ENCODE assay signal across 13 cellular contexts in genomic region chr10:110511734-110512449, GRCh38. TPM values are rescaled to one million over a fixed set of nuclear protein-coding genes. Genes with fewer than 3 reads are reported as not detected.
DNase-seq lines count a peak whose midpoint lies in the region; ATAC-seq, FAIRE-seq and TF ChIP-seq lines count a peak whose summit lies in the region.
"Had no signal": no experiment of that assay in that cellular context is flagged by ENCODE, and none has a peak within 500 bp of the region (broad histone marks: within the 10 kb centered on the region; RNA-seq: fewer than 3 reads in every experiment).

No MANE protein-coding gene starts in this region.

- TF ChIP-seq POLR2A in GM12892 (IDR thresholded peaks at IDR 0.05; ENCODE audit: low read depth, low read length), result peak; percentile 44

- ATAC-seq in GM19328 (IDR thresholded peaks at IDR 0.05; ENCODE audit: unreplicated experiment) (no peak), HG03571 (IDR thresholded peaks at IDR 0.05; ENCODE audit: unreplicated experiment) (no peak)

- peak overlapping the region; percentile 70 for H3K27ac ChIP-seq in ACC112 (ENCODE audit: low read depth, low read length)
- H3K27ac ChIP-seq in angular gyrus (ENCODE audit: low read depth, low read length), result peak overlapping the region; percentile 49
- H3K27ac ChIP-seq in iPS-20b (ENCODE audit: low read length), result peak overlapping the region; percentile 20

- H3K36me3 ChIP-seq in ACC112 (ENCODE audit: insufficient read depth, low read length), result peaks cover 53% of the 10 kb centered on the region
- H3K36me3 ChIP-seq in iPS-20b (ENCODE audit: insufficient read depth, low read depth, low read length), result peaks cover 52% of the 10 kb centered on the region

- H3K9ac ChIP-seq in iPS-20b (ENCODE audit: low read depth, low read length), result no peak overlapping the region

- H3K4me1 ChIP-seq in ACC112 (ENCODE audit: control insufficient read depth, insufficient read depth, low read length, unreplicated experiment), result peaks cover 32% of the 10 kb centered on the region
- H3K4me1 ChIP-seq in iPS-20b (ENCODE audit: insufficient read depth, low read length), result no peaks in the 10 kb centered on the region

- FAIRE-seq in GM12892 (lab: Jason Lieb, UNC), result no peak

- no peaks in the 10 kb centered on the region for H3K9me3 ChIP-seq in iPS-20b (ENCODE audit: insufficient read depth, low read depth, low read length)

- H3K4me3 ChIP-seq in ACC112 (ENCODE audit: low read depth, low read length), result no peak overlapping the region
- no peak overlapping the region for H3K4me3 ChIP-seq in iPS-20b (ENCODE audit: low read length)

- H3K79me2 ChIP-seq in ACC112 (ENCODE audit: control insufficient read depth, insufficient read depth, low read length, unreplicated experiment), result peaks cover 42% of the 10 kb centered on the region

- no peak overlapping the region for H2AFZ ChIP-seq in ACC112 (ENCODE audit: low read length, unreplicated experiment)

- no peak for DNase-seq in GM12892 (ENCODE audit: insufficient read length)
- DNase-seq in NOMO-1 (lab: John Stamatoyannopoulos, UW; ENCODE audit: unreplicated experiment in 2 of 2), result no peak
- no peak for DNase-seq in SK-N-DZ (ENCODE audit: low spot score)
- DNase-seq: effector CD4-positive, alpha-beta T cell; GF-D8; NCI-H345; right cardiac atrium; T-helper 2 cell had no signal

- H3K27me3 ChIP-seq in ACC112 (ENCODE audit: insufficient read depth, low read length), result no peaks in the 10 kb centered on the region
- H3K27me3 ChIP-seq in iPS-20b (ENCODE audit: insufficient read depth, low read length), result no peaks in the 10 kb centered on the region

RNA-seq across cellular contexts. Expression of gene DUSP5, which starts 14.2 kb away (rescaled TPM):
- 59.6 TPM for polyA plus RNA-seq in GM12892 (2012; ENCODE audit: missing spikeins)
- not detected in 2 replicates for polyA plus RNA-seq in SK-N-DZ (2014; cell fraction: cytosol; rRNA removed)
- polyA plus RNA-seq in SK-N-DZ (2014; cell fraction: nucleus; rRNA removed), result 0.05 TPM in 1 of 2 replicates, not detected in the other

RNA-seq across cellular contexts. Expression of gene SMC3, which starts 55.6 kb away (rescaled TPM):
- polyA plus RNA-seq in GM12892 (2012; ENCODE audit: missing spikeins), result 55.8 TPM
- 89.6 and 93.7 TPM in 2 replicates for polyA plus RNA-seq in SK-N-DZ (2014; cell fraction: cytosol; rRNA removed)
- 61.8 and 76.4 TPM in 2 replicates for polyA plus RNA-seq in SK-N-DZ (2014; cell fraction: nucleus; rRNA removed)

Comparison
In these comparisons a context has a peak if more than half of its experiments do, and no peak if none do; other contexts are left out.
1. H3K27ac ChIP-seq: peak in every context shown above with its lines; median percentile 70 in ACC112; 49 in angular gyrus; 20 in iPS-20b.